Comparison of ENCODE assay signal across 16 cellular contexts in the genomic region with DNA sequence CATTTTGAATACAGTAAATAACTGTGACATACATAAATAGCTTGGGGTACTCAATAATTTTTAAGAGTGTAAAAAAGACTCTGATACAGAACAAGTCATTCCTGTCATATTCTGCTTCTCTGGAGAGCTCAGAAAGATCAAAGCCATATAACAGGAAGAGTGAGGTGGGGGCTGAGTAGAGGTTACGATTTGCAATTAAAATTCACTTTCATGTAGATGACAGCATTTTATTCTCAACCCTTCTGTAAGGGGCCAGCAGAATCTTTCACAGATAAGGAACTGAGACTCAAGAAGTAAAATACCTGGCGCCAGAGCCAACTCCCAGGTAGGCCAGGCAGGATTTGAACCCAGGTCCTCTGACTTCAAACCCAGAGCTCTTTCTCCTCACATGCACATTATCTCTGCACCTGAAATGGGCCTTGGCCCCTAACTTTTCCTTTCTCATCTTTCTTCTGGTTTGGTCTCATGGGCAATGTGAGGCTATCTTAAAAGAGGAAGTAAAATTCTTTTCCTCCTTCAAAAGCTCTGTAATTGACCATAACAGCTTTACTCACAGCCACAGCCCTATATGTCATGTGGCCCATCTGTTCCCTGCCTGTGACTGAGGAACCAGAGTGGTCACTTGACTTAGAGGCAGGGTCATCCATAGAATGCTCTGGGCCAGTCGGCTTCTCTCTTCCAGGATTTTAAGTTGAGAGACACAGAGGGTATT.
DNase-seq lines count a peak whose midpoint lies in the region; ATAC-seq and TF ChIP-seq lines count a peak whose summit lies in the region.
"Had no signal": no experiment of that assay in that cellular context is flagged by ENCODE, and none has a peak within 500 bp of the region (broad histone marks: within the 10 kb centered on the region; RNA-seq: fewer than 3 reads in every experiment).

No MANE protein-coding gene starts in this region.

- no peak for TF ChIP-seq CTCF in VCaP (conservative IDR thresholded peaks at IDR 0.05)
- TF ChIP-seq CTCF in omental fat pad (IDR thresholded peaks at IDR 0.05), result no peak

- in situ Hi-C loops in KBM-7 (cut with MboI; ENCODE audit: low pct_unique_long_range_greater_than_20kb, low sequenced_read_pairs), result loop anchor here (10.0 kb wide), 1 partner anchor 60 kb away; no protein-coding TSS in a partner anchor

- peak; percentile 58 for ATAC-seq in GM19025 (IDR thresholded peaks at IDR 0.05; ENCODE audit: low read depth, unreplicated experiment)
- ATAC-seq in omental fat pad (ENCODE audit: low FRiP score), result no peak
- ATAC-seq: A549; activated T-helper 17 cell treated with anti-CD3 and anti-CD28 coated beads, Interleukin-2, amount 50 U/mL, for 72 hours; left lobe of liver had no signal

- H3K27ac ChIP-seq in VCaP, result peak overlapping the region; percentile 59
- H3K27ac ChIP-seq: A549, tibial artery had no signal

- DNase-seq in AML-193 (lab: John Stamatoyannopoulos, UW) (peak; percentile 61 to 76), KBM-7 (peak; percentile 58), NCI-H1436 treated with DMSO at 0.1 percent for 48 hours (lab: John Stamatoyannopoulos, UW) (no peak), inferior parietal cortex (ENCODE audit: extremely low spot score) (no peak), omental fat pad (ENCODE audit: low spot score) (no peak), cerebellum (ENCODE audit: low spot score) (no peak)
- DNase-seq: activated CD4-positive, alpha-beta T cell treated with anti-CD3 and anti-CD28 coated beads, Interleukin-2, amount 50 U/mL, for 1 hour; DMS 273 treated with DMSO at 0.1 percent for 48 hours; NCI-H2029 treated with DMSO at 0.1 percent for 48 hours; T-cell had no signal

Comparison
In these comparisons a context has a peak if more than half of its experiments do, and no peak if none do; other contexts are left out.
1. DNase-seq: peak in AML-193 (2 of 2) and KBM-7 (single experiment); none in NCI-H1436 treated with DMSO at 0.1 percent for 48 hours (single experiment), inferior parietal cortex (single experiment), omental fat pad (single experiment) and cerebellum (single experiment).